Comparison of ENCODE assay signal across 25 cellular contexts in the genomic region with DNA sequence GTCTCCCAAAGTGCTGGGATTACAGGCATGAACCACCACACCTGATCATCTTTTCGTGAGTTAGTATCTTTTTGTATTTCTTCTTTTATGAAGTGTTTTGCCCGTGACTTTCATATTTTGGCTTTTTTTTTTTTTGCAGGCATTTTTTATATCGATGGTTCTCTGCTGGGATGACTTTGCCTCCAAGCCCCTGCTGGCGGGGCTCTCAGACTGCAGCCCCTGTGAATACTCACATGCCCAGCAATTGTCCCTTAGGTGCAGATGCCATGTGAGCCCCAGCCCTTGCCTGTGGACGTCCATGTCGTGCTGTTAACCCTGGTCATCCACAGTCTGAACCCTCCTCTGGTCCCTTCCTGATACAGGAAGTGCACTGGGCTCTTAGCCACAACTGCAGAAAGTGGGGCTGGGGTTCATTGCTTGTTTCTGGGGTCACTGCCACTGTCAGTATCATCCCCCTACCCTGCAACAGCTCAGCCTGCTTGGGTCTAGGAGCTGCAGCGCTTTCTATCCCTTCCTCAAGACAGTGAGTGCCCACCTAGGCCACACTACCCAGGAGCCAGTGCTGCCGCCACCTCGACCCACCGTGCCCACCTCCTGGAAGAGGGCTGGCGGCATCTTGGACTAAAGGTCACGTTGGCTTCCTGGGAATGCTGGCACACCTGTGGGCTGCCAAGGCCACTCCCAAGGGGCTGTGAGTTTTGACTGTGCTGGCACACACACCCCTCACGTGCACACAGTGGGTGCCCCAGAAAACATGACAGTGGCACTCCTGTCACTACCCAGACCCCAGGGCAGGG. TPM values are rescaled to one million over a fixed set of nuclear protein-coding genes. Genes with fewer than 3 reads are reported as not detected.
DNase-seq lines count a peak whose midpoint lies in the region; ATAC-seq and TF ChIP-seq lines count a peak whose summit lies in the region.
"Had no signal": no experiment of that assay in that cellular context is flagged by ENCODE, and none has a peak within 500 bp of the region (broad histone marks: within the 10 kb centered on the region; RNA-seq: fewer than 3 reads in every experiment).

No MANE protein-coding gene starts in this region.

- H3K4me3 ChIP-seq in CD8-positive, alpha-beta T cell (ENCODE audit: low read depth, low read length) = no peak overlapping the region
- no peak overlapping the region for H3K4me3 ChIP-seq in GM23338
- H3K4me3 ChIP-seq in coronary artery = no peak overlapping the region
- H3K4me3 ChIP-seq in BE2C (ENCODE audit: low read depth, low read length) = no peak overlapping the region
- H3K4me3 ChIP-seq: skin epidermis, transverse colon had no signal

- no peaks in the 10 kb centered on the region for H3K9me3 Mint-ChIP-seq in CD8-positive, alpha-beta T cell
- peaks cover 8% of the 10 kb centered on the region for H3K9me3 Mint-ChIP-seq in GM23338
- no peaks in the 10 kb centered on the region for H3K9me3 Mint-ChIP-seq in osteocyte (ENCODE audit: unreplicated experiment)

- H3K36me3 Mint-ChIP-seq in CD8-positive, alpha-beta T cell = no peaks in the 10 kb centered on the region
- H3K36me3 Mint-ChIP-seq in GM23338 (ENCODE audit: low read depth) = no peaks in the 10 kb centered on the region; the same call in 2 of the 3 replicates
- no peaks in the 10 kb centered on the region for H3K36me3 Mint-ChIP-seq in osteocyte (ENCODE audit: unreplicated experiment)

- H3K4me1 Mint-ChIP-seq in CD8-positive, alpha-beta T cell (ENCODE audit: low read depth) = peaks cover 2% of the 10 kb centered on the region
- H3K4me1 Mint-ChIP-seq in GM23338 (peaks cover 11% of the 10 kb centered on the region), osteocyte (ENCODE audit: unreplicated experiment) (peaks cover 22% of the 10 kb centered on the region)

- no peak for TF ChIP-seq CTCF in CD8-positive, alpha-beta T cell (IDR thresholded peaks at IDR 0.05)
- TF ChIP-seq CTCF in GM23338 (conservative IDR thresholded peaks at IDR 0.05; ENCODE audit: low read depth in 2 of 2) = peak in 1 of 2 experiments; percentile 34; a peak in 1 of 4 replicates
- TF ChIP-seq CTCF in coronary artery (IDR thresholded peaks at IDR 0.05) = no peak
- TF ChIP-seq CTCF in osteocyte (IDR thresholded peaks at IDR 0.05) = no peak
- TF ChIP-seq CTCF in BE2C (IDR thresholded peaks at IDR 0.05; ENCODE audit: low read depth, low read length) = no peak

- no peaks in the 10 kb centered on the region for H3K4me1 ChIP-seq in CD8-positive, alpha-beta T cell (ENCODE audit: insufficient read depth, low read length)
- H3K4me1 ChIP-seq in GM23338 (ENCODE audit: insufficient read depth) (no peaks in the 10 kb centered on the region), BE2C (peaks cover 10% of the 10 kb centered on the region; the same call in 1 of the 2 replicates)

- no peak for ATAC-seq in CD8-positive, alpha-beta T cell
- peak; percentile 39; the same call in 2 of the 3 replicates for ATAC-seq in GM23338
- ATAC-seq in GM18867 (IDR thresholded peaks at IDR 0.05; ENCODE audit: unreplicated experiment) = no peak
- ATAC-seq: activated CD4-positive, alpha-beta T cell treated with anti-CD3 and anti-CD28 coated beads for 36 hours; HCT116; naive thymus-derived CD4-positive, alpha-beta T cell had no signal

- H3K27me3 Mint-ChIP-seq in CD8-positive, alpha-beta T cell (ENCODE audit: low read depth) = no peaks in the 10 kb centered on the region
- H3K27me3 Mint-ChIP-seq in GM23338 (ENCODE audit: insufficient read depth, low read depth, poor library complexity) (peaks cover 19% of the 10 kb centered on the region), osteocyte (ENCODE audit: unreplicated experiment) (peaks cover 28% of the 10 kb centered on the region)
- H3K27me3 Mint-ChIP-seq: activated CD4-positive, alpha-beta T cell treated with anti-CD3 and anti-CD28 coated beads for 36 hours had no signal

- intact Hi-C loops in CD8-positive, alpha-beta T cell (cut with DNase I, micrococcal nuclease) = no loop called here

- no peak overlapping the region for H3K27ac ChIP-seq in CD8-positive, alpha-beta T cell (ENCODE audit: low read depth, low read length)
- H3K27ac ChIP-seq in GM23338 (ENCODE audit: low read depth) = no peak overlapping the region
- H3K27ac ChIP-seq in coronary artery = no peak overlapping the region
- H3K27ac ChIP-seq: parathyroid adenoma, transverse colon had no signal

- H3K4me2 ChIP-seq in GM23338 = no peak overlapping the region

- H4K20me1 ChIP-seq in GM23338 (replicated peaks; ENCODE audit: insufficient read depth) = no peaks in the 10 kb centered on the region

- POLR2A ChIA-PET in CD8-positive, alpha-beta T cell (lab: Charles Lee) = no interaction called here

- CTCF ChIA-PET in CD8-positive, alpha-beta T cell (lab: Charles Lee) = no interaction called here

- H3K79me2 ChIP-seq in GM23338 (replicated peaks; ENCODE audit: insufficient read depth) = no peaks in the 10 kb centered on the region
- H3K79me2 ChIP-seq: parathyroid adenoma had no signal

- no peaks in the 10 kb centered on the region for H3F3A ChIP-seq in GM23338 (replicated peaks; ENCODE audit: low read depth)

- no peaks in the 10 kb centered on the region for H3K9me3 ChIP-seq in CD8-positive, alpha-beta T cell (ENCODE audit: low read length)
- no peaks in the 10 kb centered on the region for H3K9me3 ChIP-seq in BE2C
- H3K9me3 ChIP-seq: transverse colon had no signal

- peak overlapping the region; percentile 49 for H3K27ac Mint-ChIP-seq in CD8-positive, alpha-beta T cell
- no peak overlapping the region for H3K27ac Mint-ChIP-seq in GM23338
- no peak overlapping the region for H3K27ac Mint-ChIP-seq in osteocyte (ENCODE audit: unreplicated experiment)
- H3K27ac Mint-ChIP-seq: activated CD4-positive, alpha-beta T cell treated with anti-CD3 and anti-CD28 coated beads for 36 hours; naive thymus-derived CD4-positive, alpha-beta T cell had no signal

- no peaks in the 10 kb centered on the region for H3K9me2 ChIP-seq in GM23338 (ENCODE audit: insufficient read depth)

- DNase-seq in CD8-positive, alpha-beta T cell = peak in 2 of 7 experiments; percentile 2 to 32
- DNase-seq in GM23338 (ENCODE audit: low spot score) (no peak), coronary artery (ENCODE audit: low spot score) (peak; percentile 63), osteocyte (ENCODE audit: extremely low spot score, unreplicated experiment) (peak; percentile 76), BE2C (no peak), medulla oblongata (ENCODE audit: extremely low spot score) (no peak)
- DNase-seq: activated CD4-positive, alpha-beta T cell treated with anti-CD3 and anti-CD28 coated beads for 36 hours; activated gamma-delta T cell treated with Interleukin-2 at 50 U/mL for 16 hours; caudate nucleus; DMS79 treated with DMSO at 0.1 percent for 48 hours; foreskin fibroblast; hypothalamus; mammary epithelial cell; naive thymus-derived CD4-positive, alpha-beta T cell; NCI-H1105; NCI-H526; stimulated activated naive CD4-positive, alpha-beta T cell treated with Interleukin-2 at 50 U/mL for 16 hours; SW 1271; transverse colon had no signal

- peak overlapping the region; percentile 81; the same call in 1 of the 2 replicates for H2AFZ ChIP-seq in GM23338
- H2AFZ ChIP-seq: parathyroid adenoma had no signal

- H3K27me3 ChIP-seq in CD8-positive, alpha-beta T cell (ENCODE audit: insufficient read depth, low read length) = no peaks in the 10 kb centered on the region
- H3K27me3 ChIP-seq in GM23338 (ENCODE audit: insufficient read depth) (no peaks in the 10 kb centered on the region), BE2C (no peaks in the 10 kb centered on the region)
- H3K27me3 ChIP-seq: transverse colon had no signal

- H3K36me3 ChIP-seq in CD8-positive, alpha-beta T cell (ENCODE audit: insufficient read depth, low read length) = no peaks in the 10 kb centered on the region
- H3K36me3 ChIP-seq in GM23338 (ENCODE audit: insufficient read depth) (no peaks in the 10 kb centered on the region), BE2C (no peaks in the 10 kb centered on the region)
- H3K36me3 ChIP-seq: transverse colon had no signal

- no peak overlapping the region for H3K4me3 Mint-ChIP-seq in CD8-positive, alpha-beta T cell
- H3K4me3 Mint-ChIP-seq in GM23338 (no peak overlapping the region), osteocyte (ENCODE audit: unreplicated experiment) (no peak overlapping the region)
- H3K4me3 Mint-ChIP-seq: activated CD4-positive, alpha-beta T cell treated with anti-CD3 and anti-CD28 coated beads for 36 hours; naive thymus-derived CD4-positive, alpha-beta T cell had no signal

TF ChIP-seq in GM23338, 12 proteins besides CTCF, POLR2A, EP300 and RAD21 (continues in another document):
- TF ChIP-seq CREB1 (CRISPR knock-in tag; IDR thresholded peaks at IDR 0.05; ENCODE audit: low read depth) (no peak), REST (IDR thresholded peaks at IDR 0.05; ENCODE audit: unreplicated experiment) (no peak), STAT1 (IDR thresholded peaks at IDR 0.05; ENCODE audit: unreplicated experiment) (no peak), EZH2 (IDR thresholded peaks at IDR 0.05; ENCODE audit: low read depth, unreplicated experiment) (no peak), POLR2AphosphoS5 (IDR thresholded peaks at IDR 0.05; ENCODE audit: low read depth) (no peak)

RNA-seq across cellular contexts. Expression of gene CRYAA, which starts 21.9 kb away (rescaled TPM):
- total RNA-seq in CD8-positive, alpha-beta T cell = not detected
- not detected in 2 replicates for total RNA-seq in GM23338 (2014; rRNA removed; shearing (Covaris generic))
- not detected in 2 replicates for polyA plus RNA-seq in GM23338 (2016; fragmentation: Nextera tagmentation; extraction: Ambion mirVana)
- not detected in 2 replicates for total RNA-seq in osteocyte
- polyA plus RNA-seq in BE2C (2012; ENCODE audit: insufficient read depth, insufficient read length, low read depth) = not detected
- total RNA-seq: activated CD4-positive, alpha-beta T cell treated with anti-CD3 and anti-CD28 coated beads for 36 hours; epithelial cell of proximal tubule; LHCN-M2; mammary epithelial cell; naive thymus-derived CD4-positive, alpha-beta T cell; transverse colon had no signal
- polyA plus RNA-seq: mammary epithelial cell; naive thymus-derived CD4-positive, alpha-beta T cell had no signal

Comparison
In these comparisons a context has a peak if more than half of its experiments do, and no peak if none do; other contexts are left out.
1. DNase-seq: peak in coronary artery (single experiment) and osteocyte (single experiment); none in GM23338 (single experiment), BE2C (single experiment) and medulla oblongata (single experiment).